In genomic region chr4:17958185-17958584, GRCh38 we compare ENCODE assay signal across 22 cellular contexts.
DNase-seq lines count a peak whose midpoint lies in the region; ATAC-seq, FAIRE-seq and TF ChIP-seq lines count a peak whose summit lies in the region.
"Had no signal": no experiment of that assay in that cellular context is flagged by ENCODE, and none has a peak within 500 bp of the region (broad histone marks: within the 10 kb centered on the region; RNA-seq: fewer than 3 reads in every experiment).

No MANE protein-coding gene starts in this region.

- peak; percentile 51 for DNase-seq in ELR (ENCODE audit: low read depth)
- peak; percentile 10 for DNase-seq in LHCN-M2 (ENCODE audit: low read depth)
- DNase-seq in bronchial epithelial cell (ENCODE audit: low read depth), result peak; percentile 64
- peak; percentile 31 for DNase-seq in kidney tubule cell (ENCODE audit: low spot score)
- no peak for DNase-seq in activated T-cell treated with anti-CD3 and anti-CD28 coated beads for 4 hours
- DNase-seq in NCI-H146 treated with DMSO at 0.1 percent for 48 hours (lab: John Stamatoyannopoulos, UW; ENCODE audit: unreplicated experiment), result no peak
- no peak for DNase-seq in activated CD4-positive, alpha-beta T cell treated with anti-CD3 and anti-CD28 coated beads for 36 hours
- DNase-seq: BE2C; Caco-2; CD4-positive, alpha-beta T cell; Kasumi-1; NCI-H1105 treated with DMSO at 0.1 percent for 48 hours; NCI-H1694 treated with DMSO at 0.1 percent for 48 hours; NCI-H524; NCI-H82; OCI-M1; RPMI8226 had no signal

- no peaks in the 10 kb centered on the region for H3K9me3 Mint-ChIP-seq in activated CD4-positive, alpha-beta T cell treated with anti-CD3 and anti-CD28 coated beads for 36 hours (ENCODE audit: low read depth)
- H3K9me3 Mint-ChIP-seq: CD4-positive, alpha-beta T cell had no signal

- no peak for TF ChIP-seq CTCF in bronchial epithelial cell (IDR thresholded peaks at IDR 0.05; ENCODE audit: insufficient read depth, low read length, severe bottlenecking)

- intact Hi-C loops in activated CD4-positive, alpha-beta T cell treated with anti-CD3 and anti-CD28 coated beads for 36 hours (cut with DNase I, micrococcal nuclease), result no loop called here

- no peaks in the 10 kb centered on the region for H3K4me1 Mint-ChIP-seq in activated CD4-positive, alpha-beta T cell treated with anti-CD3 and anti-CD28 coated beads for 36 hours

- H3K36me3 ChIP-seq in bronchial epithelial cell (ENCODE audit: control insufficient read depth, insufficient read depth, low read length), result no peaks in the 10 kb centered on the region

- H3K27me3 ChIP-seq in bronchial epithelial cell (ENCODE audit: control insufficient read depth, insufficient read depth, low read length), result no peaks in the 10 kb centered on the region
- H3K27me3 ChIP-seq: BE2C had no signal

- H3K27ac Mint-ChIP-seq in activated CD4-positive, alpha-beta T cell treated with anti-CD3 and anti-CD28 coated beads for 36 hours, result no peak overlapping the region
- H3K27ac Mint-ChIP-seq: CD4-positive, alpha-beta T cell had no signal

- no peak for FAIRE-seq in bronchial epithelial cell (lab: Jason Lieb, UNC)
- FAIRE-seq: A204.1, GM12878, GM19239, HTR-8/SVneo had no signal

- POLR2A ChIA-PET in activated CD4-positive, alpha-beta T cell treated with anti-CD3 and anti-CD28 coated beads for 36 hours (lab: Charles Lee), result no interaction called here

- CTCF ChIA-PET in activated CD4-positive, alpha-beta T cell treated with anti-CD3 and anti-CD28 coated beads for 36 hours (lab: Charles Lee), result no interaction called here

- H3K4me3 ChIP-seq in bronchial epithelial cell (ENCODE audit: low read depth, low read length), result no peak overlapping the region
- H3K4me3 ChIP-seq: GM12878 had no signal

- H3K4me3 Mint-ChIP-seq in activated CD4-positive, alpha-beta T cell treated with anti-CD3 and anti-CD28 coated beads for 36 hours, result no peak overlapping the region
- H3K4me3 Mint-ChIP-seq: CD4-positive, alpha-beta T cell had no signal

- peaks cover 36% of the 10 kb centered on the region for H3K36me3 Mint-ChIP-seq in activated CD4-positive, alpha-beta T cell treated with anti-CD3 and anti-CD28 coated beads for 36 hours (ENCODE audit: low read depth)

- H3K27me3 Mint-ChIP-seq in activated CD4-positive, alpha-beta T cell treated with anti-CD3 and anti-CD28 coated beads for 36 hours, result no peaks in the 10 kb centered on the region
- H3K27me3 Mint-ChIP-seq: CD4-positive, alpha-beta T cell had no signal

- no peak for ATAC-seq in activated CD4-positive, CD25-positive, alpha-beta regulatory T cell treated with anti-CD3 and anti-CD28 coated beads, Interleukin-2, amount 50 U/mL, for 24 hours
- ATAC-seq in activated CD4-positive, alpha-beta T cell treated with anti-CD3 and anti-CD28 coated beads for 36 hours, result no peak
- ATAC-seq: GM12878 had no signal

Comparison
In these comparisons a context has a peak if more than half of its experiments do, and no peak if none do; other contexts are left out.
1. DNase-seq: peak in ELR (single experiment), LHCN-M2 (single experiment), bronchial epithelial cell (single experiment) and kidney tubule cell (single experiment); none in activated T-cell treated with anti-CD3 and anti-CD28 coated beads for 4 hours (single experiment), NCI-H146 treated with DMSO at 0.1 percent for 48 hours (single experiment) and activated CD4-positive, alpha-beta T cell treated with anti-CD3 and anti-CD28 coated beads for 36 hours (single experiment).